ENCODE assay signal across 17 cellular contexts in the genomic region with DNA sequence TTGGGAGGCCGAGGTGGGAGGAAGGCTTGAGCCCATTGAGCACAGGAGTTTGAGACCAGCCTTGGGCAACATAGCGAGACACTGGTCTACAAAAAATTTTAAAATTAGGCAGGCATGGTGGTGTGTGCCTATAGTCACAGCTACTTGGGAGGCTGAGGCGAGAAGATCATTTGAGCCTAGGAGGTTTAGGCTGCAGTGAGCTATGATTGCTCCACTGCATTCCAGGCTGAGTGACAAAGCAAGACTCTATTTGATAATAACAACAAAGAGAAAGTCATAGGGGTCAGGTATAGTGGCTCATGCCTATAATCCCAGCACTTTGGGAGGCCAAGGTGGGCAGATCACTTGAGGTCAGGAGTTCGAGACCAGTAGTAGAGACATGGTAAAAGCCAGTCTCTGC. TPM values are rescaled to one million over a fixed set of nuclear protein-coding genes. Genes with fewer than 3 reads are reported as not detected.
DNase-seq lines count a peak whose midpoint lies in the region; ATAC-seq and TF ChIP-seq lines count a peak whose summit lies in the region.
"Had no signal": no experiment of that assay in that cellular context is flagged by ENCODE, and none has a peak within 500 bp of the region (broad histone marks: within the 10 kb centered on the region; RNA-seq: fewer than 3 reads in every experiment).

No MANE protein-coding gene starts in this region.

- no peaks in the 10 kb centered on the region for H3K9me3 Mint-ChIP-seq in activated CD4-positive, alpha-beta memory T cell treated with anti-CD3 and anti-CD28 coated beads, Interleukin-2, amount 10 ng/mL, durations not matched to agents 7 days and 5 days
- no peaks in the 10 kb centered on the region for H3K9me3 Mint-ChIP-seq in activated CD4-positive, alpha-beta memory T cell treated with anti-CD3 and anti-CD28 coated beads for 36 hours
- H3K9me3 Mint-ChIP-seq in endothelial cell (ENCODE audit: unreplicated experiment): no peaks in the 10 kb centered on the region

- H3K4me1 Mint-ChIP-seq in activated CD4-positive, alpha-beta memory T cell treated with anti-CD3 and anti-CD28 coated beads, Interleukin-2, amount 10 ng/mL, durations not matched to agents 7 days and 5 days: peaks cover 50% of the 10 kb centered on the region
- H3K4me1 Mint-ChIP-seq in activated CD4-positive, alpha-beta memory T cell treated with anti-CD3 and anti-CD28 coated beads for 36 hours (ENCODE audit: low read depth): peaks cover 30% of the 10 kb centered on the region
- H3K4me1 Mint-ChIP-seq in T-helper 17 cell (peaks cover 40% of the 10 kb centered on the region), endothelial cell (ENCODE audit: unreplicated experiment) (peaks cover 11% of the 10 kb centered on the region)

- H3K9me3 ChIP-seq in T-helper 17 cell (ENCODE audit: control insufficient read depth, low read length, poor library complexity, severe bottlenecking) (no peaks in the 10 kb centered on the region), gastrocnemius medialis (no peaks in the 10 kb centered on the region)
- H3K9me3 ChIP-seq: adrenal gland, left ventricle myocardium inferior, Peyer's patch, vagina had no signal

- H3K27ac ChIP-seq in gastrocnemius medialis (peak overlapping the region in 3 of 4 donors; percentile 31 to 88 (median 49)), dorsolateral prefrontal cortex (no peak overlapping the region), foreskin keratinocyte (no peak overlapping the region)
- H3K27ac ChIP-seq: adrenal gland, KMS-11, left ventricle myocardium inferior, Peyer's patch, vagina, VCaP had no signal

- TF ChIP-seq POLR2A in gastrocnemius medialis (IDR thresholded peaks at IDR 0.05): no peak

- H3K27ac Mint-ChIP-seq in activated CD4-positive, alpha-beta memory T cell treated with anti-CD3 and anti-CD28 coated beads, Interleukin-2, amount 10 ng/mL, durations not matched to agents 7 days and 5 days: peak overlapping the region; percentile 49
- no peak overlapping the region for H3K27ac Mint-ChIP-seq in activated CD4-positive, alpha-beta memory T cell treated with anti-CD3 and anti-CD28 coated beads for 36 hours
- peak overlapping the region; percentile 89 for H3K27ac Mint-ChIP-seq in T-helper 17 cell
- H3K27ac Mint-ChIP-seq in endothelial cell (ENCODE audit: unreplicated experiment): peak overlapping the region; percentile 13

- H3K36me3 Mint-ChIP-seq in activated CD4-positive, alpha-beta memory T cell treated with anti-CD3 and anti-CD28 coated beads, Interleukin-2, amount 10 ng/mL, durations not matched to agents 7 days and 5 days (ENCODE audit: low read depth): peaks cover 18% of the 10 kb centered on the region
- peaks cover 4% of the 10 kb centered on the region for H3K36me3 Mint-ChIP-seq in activated CD4-positive, alpha-beta memory T cell treated with anti-CD3 and anti-CD28 coated beads for 36 hours
- H3K36me3 Mint-ChIP-seq in T-helper 17 cell (ENCODE audit: low read depth): peaks cover 2% of the 10 kb centered on the region
- H3K36me3 Mint-ChIP-seq in endothelial cell (ENCODE audit: low read depth, unreplicated experiment): peaks cover 12% of the 10 kb centered on the region

- CTCF ChIA-PET in activated CD4-positive, alpha-beta memory T cell treated with anti-CD3 and anti-CD28 coated beads, Interleukin-2, amount 10 ng/mL, durations not matched to agents 7 days and 5 days (lab: Charles Lee): interaction anchor here (2.8 kb wide), 1 partner anchor 40 kb away, joined by 17 read pairs; no protein-coding TSS in a partner anchor
- CTCF ChIA-PET in activated CD4-positive, alpha-beta memory T cell treated with anti-CD3 and anti-CD28 coated beads for 36 hours (lab: Charles Lee): interaction anchor here (0.6 to 2.0 kb wide), 3 partner anchors 39 to 130 kb away, joined by 4 to 8 read pairs (median 4); no protein-coding TSS in a partner anchor

- H3K27me3 ChIP-seq in gastrocnemius medialis (no peaks in the 10 kb centered on the region), dorsolateral prefrontal cortex (no peaks in the 10 kb centered on the region), foreskin keratinocyte (no peaks in the 10 kb centered on the region)
- H3K27me3 ChIP-seq: adrenal gland, Peyer's patch, vagina had no signal

- POLR2A ChIA-PET in activated CD4-positive, alpha-beta memory T cell treated with anti-CD3 and anti-CD28 coated beads, Interleukin-2, amount 10 ng/mL, durations not matched to agents 7 days and 5 days (lab: Charles Lee): interaction anchor here (4.7 kb wide), 1 partner anchor 18 kb away, joined by 34 read pairs; no protein-coding TSS in a partner anchor
- POLR2A ChIA-PET in activated CD4-positive, alpha-beta memory T cell treated with anti-CD3 and anti-CD28 coated beads for 36 hours (lab: Charles Lee): no interaction called here

- no peaks in the 10 kb centered on the region for H3K27me3 Mint-ChIP-seq in activated CD4-positive, alpha-beta memory T cell treated with anti-CD3 and anti-CD28 coated beads, Interleukin-2, amount 10 ng/mL, durations not matched to agents 7 days and 5 days
- no peaks in the 10 kb centered on the region for H3K27me3 Mint-ChIP-seq in activated CD4-positive, alpha-beta memory T cell treated with anti-CD3 and anti-CD28 coated beads for 36 hours
- H3K27me3 Mint-ChIP-seq in T-helper 17 cell (no peaks in the 10 kb centered on the region), endothelial cell (ENCODE audit: unreplicated experiment) (peaks cover under 1% of the 10 kb centered on the region)

- TF ChIP-seq CTCF in endothelial cell (IDR thresholded peaks at IDR 0.05; ENCODE audit: unreplicated experiment) (no peak), gastrocnemius medialis (IDR thresholded peaks at IDR 0.05 in 4 of 5, conservative IDR thresholded peaks at IDR 0.05 in 1 of 5) (no peak), dorsolateral prefrontal cortex (IDR thresholded peaks at IDR 0.05 in 54 of 56, conservative IDR thresholded peaks at IDR 0.05 in 2 of 56; ENCODE audit: low read depth in 1 of 56, partially characterized antibody in 56 of 56) (no peak), foreskin keratinocyte (conservative IDR thresholded peaks at IDR 0.05) (no peak)

- no peak for ATAC-seq in T-helper 17 cell
- ATAC-seq in gastrocnemius medialis: no peak
- ATAC-seq in GM21619 (IDR thresholded peaks at IDR 0.05; ENCODE audit: unreplicated experiment): no peak
- ATAC-seq in foreskin keratinocyte: no peak

- peaks cover 18 to 48% of the 10 kb centered on the region in 2 donors for H3K4me1 ChIP-seq in gastrocnemius medialis
- H3K4me1 ChIP-seq in foreskin keratinocyte: peaks cover 17% of the 10 kb centered on the region

- DNase-seq in activated CD4-positive, alpha-beta memory T cell treated with anti-CD3 and anti-CD28 coated beads, Interleukin-2, amount 10 ng/mL, durations not matched to agents 7 days and 5 days: no peak
- DNase-seq in activated CD4-positive, alpha-beta memory T cell treated with anti-CD3 and anti-CD28 coated beads for 36 hours: no peak
- DNase-seq in T-helper 17 cell (no peak), endothelial cell (ENCODE audit: low spot score) (no peak), gastrocnemius medialis (no peak), dorsolateral prefrontal cortex (no peak), foreskin keratinocyte (no peak)
- DNase-seq: adrenal gland, left ventricle myocardium inferior, NCI-H1092, Peyer's patch, retina had no signal

- intact Hi-C loops in activated CD4-positive, alpha-beta memory T cell treated with anti-CD3 and anti-CD28 coated beads for 36 hours (cut with micrococcal nuclease): no loop called here
- intact Hi-C loops in gastrocnemius medialis (cut with DNase I; ENCODE audit: low total_unique reads): no loop called here
- intact Hi-C loops in dorsolateral prefrontal cortex (cut with DNase I): no loop called here

- no peak overlapping the region for H3K4me3 Mint-ChIP-seq in activated CD4-positive, alpha-beta memory T cell treated with anti-CD3 and anti-CD28 coated beads, Interleukin-2, amount 10 ng/mL, durations not matched to agents 7 days and 5 days
- no peak overlapping the region for H3K4me3 Mint-ChIP-seq in activated CD4-positive, alpha-beta memory T cell treated with anti-CD3 and anti-CD28 coated beads for 36 hours
- H3K4me3 Mint-ChIP-seq in T-helper 17 cell (no peak overlapping the region), endothelial cell (ENCODE audit: unreplicated experiment) (no peak overlapping the region)

- in situ Hi-C loops in gastrocnemius medialis (cut with MboI; ENCODE audit: low sequenced_read_pairs in 4 of 4): no loop called here

- no peaks in the 10 kb centered on the region for H3K36me3 ChIP-seq in gastrocnemius medialis
- H3K36me3 ChIP-seq: adrenal gland, left ventricle myocardium inferior, Peyer's patch, vagina had no signal

- H3K4me3 ChIP-seq in gastrocnemius medialis (no peak overlapping the region), dorsolateral prefrontal cortex (no peak overlapping the region)
- H3K4me3 ChIP-seq: adrenal gland, left ventricle myocardium inferior, Peyer's patch, vagina had no signal

RNA-seq across cellular contexts. Expression of a gene that starts 4.6 kb away (rescaled TPM):
- 100 to 1,000 TPM; 147 to 152 TPM for total RNA-seq in activated CD4-positive, alpha-beta memory T cell treated with anti-CD3 and anti-CD28 coated beads, Interleukin-2, amount 10 ng/mL, durations not matched to agents 7 days and 5 days
- total RNA-seq in activated CD4-positive, alpha-beta memory T cell treated with anti-CD3 and anti-CD28 coated beads for 36 hours: 10 to 100 TPM; 89.3 to 94.6 TPM
- total RNA-seq in T-helper 17 cell: 100 to 1,000 TPM; 186 to 200 TPM
- 272 TPM for total RNA-seq in endothelial cell (ENCODE audit: unreplicated experiment)
- total RNA-seq in gastrocnemius medialis: 100 to 1,000 TPM in 2 of 4 donors, 10 to 100 TPM in 2; 51.1 to 168 (median 105) TPM
- 100 to 1,000 TPM in 76 of 120 experiments, 10 to 100 TPM in 44; 64.4 to 187 (median 110) TPM for total RNA-seq in dorsolateral prefrontal cortex
- 136 and 141 TPM in 2 replicates for total RNA-seq in foreskin keratinocyte
- polyA plus RNA-seq in foreskin keratinocyte: 130 and 138 TPM in 2 replicates

RNA-seq across cellular contexts. Expression of a gene that starts 33.4 kb away (rescaled TPM):
- 100 to 1,000 TPM; 301 to 324 TPM for total RNA-seq in activated CD4-positive, alpha-beta memory T cell treated with anti-CD3 and anti-CD28 coated beads, Interleukin-2, amount 10 ng/mL, durations not matched to agents 7 days and 5 days
- 100 to 1,000 TPM; 355 to 357 TPM for total RNA-seq in activated CD4-positive, alpha-beta memory T cell treated with anti-CD3 and anti-CD28 coated beads for 36 hours
- total RNA-seq in T-helper 17 cell: 100 to 1,000 TPM; 428 to 456 TPM
- total RNA-seq in endothelial cell (ENCODE audit: unreplicated experiment): 330 TPM
- total RNA-seq in gastrocnemius medialis: 10 to 100 TPM; 67.3 to 88.2 (median 76.6) TPM
- total RNA-seq in dorsolateral prefrontal cortex: 100 to 1,000 TPM; 131 to 221 (median 179) TPM
- 189 and 218 TPM in 2 replicates for total RNA-seq in foreskin keratinocyte
- polyA plus RNA-seq in foreskin keratinocyte: 137 and 162 TPM in 2 replicates

RNA-seq across cellular contexts. Expression of a gene that starts 33.7 kb away (rescaled TPM):
- not detected for total RNA-seq in activated CD4-positive, alpha-beta memory T cell treated with anti-CD3 and anti-CD28 coated beads, Interleukin-2, amount 10 ng/mL, durations not matched to agents 7 days and 5 days
- not detected for total RNA-seq in activated CD4-positive, alpha-beta memory T cell treated with anti-CD3 and anti-CD28 coated beads for 36 hours
- 1 to 10 TPM in 1 of 2 donors, not detected in 1; 2.0 TPM for total RNA-seq in T-helper 17 cell
- total RNA-seq in endothelial cell (ENCODE audit: unreplicated experiment): 7.5 TPM
- total RNA-seq in gastrocnemius medialis: under 1 TPM in 1 of 4 donors, not detected in 3; 0.32 TPM
- total RNA-seq in dorsolateral prefrontal cortex: 1 to 10 TPM in 25 of 120 experiments, under 1 TPM in 7, not detected in 88; 0.35 to 2.8 (median 1.5) TPM
- 86.6 and 117 TPM in 2 replicates for total RNA-seq in foreskin keratinocyte
- polyA plus RNA-seq in foreskin keratinocyte: 99.1 and 112 TPM in 2 replicates
- total RNA-seq: endothelial cell of umbilical vein, left ventricle myocardium inferior had no signal

RNA-seq across cellular contexts. Expression of a gene that starts 52.0 kb away (rescaled TPM):
- 10 to 100 TPM; 85.4 to 89.4 TPM for total RNA-seq in activated CD4-positive, alpha-beta memory T cell treated with anti-CD3 and anti-CD28 coated beads, Interleukin-2, amount 10 ng/mL, durations not matched to agents 7 days and 5 days
- 10 to 100 TPM; 68.6 to 68.8 TPM for total RNA-seq in activated CD4-positive, alpha-beta memory T cell treated with anti-CD3 and anti-CD28 coated beads for 36 hours
- 10 to 100 TPM; 71.0 to 83.3 TPM for total RNA-seq in T-helper 17 cell
- total RNA-seq in endothelial cell (ENCODE audit: unreplicated experiment): 8.1 TPM
- 10 to 100 TPM in 3 of 4 donors, 1 to 10 TPM in 1; 7.3 to 18.1 (median 13.4) TPM for total RNA-seq in gastrocnemius medialis
- 10 to 100 TPM; 30.4 to 92.0 (median 65.1) TPM for total RNA-seq in dorsolateral prefrontal cortex
- 6.3 and 6.8 TPM in 2 replicates for total RNA-seq in foreskin keratinocyte
- 8.2 and 10.1 TPM in 2 replicates for polyA plus RNA-seq in foreskin keratinocyte

RNA-seq across cellular contexts. Expression of a gene that starts 55.0 kb away (rescaled TPM):
- total RNA-seq in activated CD4-positive, alpha-beta memory T cell treated with anti-CD3 and anti-CD28 coated beads, Interleukin-2, amount 10 ng/mL, durations not matched to agents 7 days and 5 days: 10 to 100 TPM; 45.5 TPM
- 10 to 100 TPM; 46.2 to 52.3 TPM for total RNA-seq in activated CD4-positive, alpha-beta memory T cell treated with anti-CD3 and anti-CD28 coated beads for 36 hours
- total RNA-seq in T-helper 17 cell: 10 to 100 TPM; 33.9 to 43.7 TPM
- 25.2 TPM for total RNA-seq in endothelial cell (ENCODE audit: unreplicated experiment)
- total RNA-seq in gastrocnemius medialis: 10 to 100 TPM; 16.8 to 24.1 (median 19.9) TPM
- total RNA-seq in dorsolateral prefrontal cortex: 10 to 100 TPM; 11.3 to 32.1 (median 19.2) TPM
- total RNA-seq in foreskin keratinocyte: 19.7 TPM in 2 replicates
- 20.0 and 20.1 TPM in 2 replicates for polyA plus RNA-seq in foreskin keratinocyte

Comparison
In these comparisons a context has a peak if more than half of its experiments do, and no peak if none do; other contexts are left out.
1. H3K27ac ChIP-seq: peak in gastrocnemius medialis (3 of 4); none in dorsolateral prefrontal cortex (0 of 59) and foreskin keratinocyte (single experiment).
2. RNA of a gene that starts 33.7 kb away (total RNA-seq): 86.6 to 117 TPM in foreskin keratinocyte; 7.5 TPM in endothelial cell (single experiment), 2.0 TPM in T-helper 17 cell, 0.35 to 2.8 TPM in dorsolateral prefrontal cortex, not detected in activated CD4-positive, alpha-beta memory T cell treated with anti-CD3 and anti-CD28 coated beads, Interleukin-2, amount 10 ng/mL, durations not matched to agents 7 days and 5 days, not detected in activated CD4-positive, alpha-beta memory T cell treated with anti-CD3 and anti-CD28 coated beads for 36 hours and 0.32 TPM in gastrocnemius medialis; every median in the first group is over 10 times any median in the second.